24 cellular contexts compared by ENCODE assay signal in genomic region chr6:148239215-148239614, GRCh38.
DNase-seq lines count a peak whose midpoint lies in the region; ATAC-seq, FAIRE-seq and TF ChIP-seq lines count a peak whose summit lies in the region.
"Had no signal": no experiment of that assay in that cellular context is flagged by ENCODE, and none has a peak within 500 bp of the region (broad histone marks: within the 10 kb centered on the region; RNA-seq: fewer than 3 reads in every experiment).

No MANE protein-coding gene starts in this region.

- no peaks in the 10 kb centered on the region for H3K9me2 ChIP-seq in GM23248 (ENCODE audit: insufficient read depth)

- TF ChIP-seq POLR2A in esophagus squamous epithelium (IDR thresholded peaks at IDR 0.05) (no peak), sigmoid colon (IDR thresholded peaks at IDR 0.05) (no peak), GM12891 (IDR thresholded peaks at IDR 0.05; ENCODE audit: low read depth, low read length) (no peak), Peyer's patch (IDR thresholded peaks at IDR 0.05) (no peak)

- no peak for DNase-seq in GM23248
- no peak for DNase-seq in chondrocyte (ENCODE audit: low spot score)
- no peak for DNase-seq in esophagus squamous epithelium (lab: John Stamatoyannopoulos, UW)
- DNase-seq in sigmoid colon, result no peak
- no peak for DNase-seq in activated T-cell treated with anti-CD3 and anti-CD28 coated beads, Interleukin-2, amount 50 U/mL, for 24 hours
- DNase-seq in activated CD8-positive, alpha-beta T cell treated with anti-CD3 and anti-CD28 coated beads, Interleukin-2, amount 10 ng/mL, durations not matched to agents 7 days and 5 days, result no peak
- DNase-seq in GM12891 (ENCODE audit: insufficient read length, low spot score), result no peak
- no peak for DNase-seq in Peyer's patch
- DNase-seq: activated CD4-positive, alpha-beta memory T cell treated with anti-CD3 and anti-CD28 coated beads, Interleukin-2, amount 10 ng/mL, durations not matched to agents 7 days and 5 days; activated CD4-positive, CD25-positive, alpha-beta regulatory T cell treated with anti-CD3 and anti-CD28 coated beads, Interleukin-2, amount 50 U/mL, for 72 hours; activated CD8-positive, alpha-beta memory T cell treated with anti-CD3 and anti-CD28 coated beads, Interleukin-2, amount 50 U/mL, for 48 hours; activated naive CD4-positive, alpha-beta T cell treated with anti-CD3 and anti-CD28 coated beads, Interleukin-2, amount 10 ng/mL, durations not matched to agents 7 days and 5 days; Caco-2; colonic mucosa; hippocampal formation; left cardiac atrium; stimulated activated CD4-positive, alpha-beta T cell treated with anti-CD3 and anti-CD28 coated beads, Interleukin-4, amount 100 ng/mL, for 4 hours; substantia nigra had no signal

- H3K4me1 Mint-ChIP-seq in chondrocyte (ENCODE audit: low read depth), result peaks cover 59% of the 10 kb centered on the region
- H3K4me1 Mint-ChIP-seq in activated T-cell treated with anti-CD3 and anti-CD28 coated beads, Interleukin-2, amount 50 U/mL, for 24 hours (ENCODE audit: low read depth), result no peaks in the 10 kb centered on the region
- H3K4me1 Mint-ChIP-seq in activated CD8-positive, alpha-beta T cell treated with anti-CD3 and anti-CD28 coated beads, Interleukin-2, amount 10 ng/mL, durations not matched to agents 7 days and 5 days (ENCODE audit: low read depth), result no peaks in the 10 kb centered on the region
- H3K4me1 Mint-ChIP-seq: activated CD4-positive, alpha-beta memory T cell treated with anti-CD3 and anti-CD28 coated beads, Interleukin-2, amount 10 ng/mL, durations not matched to agents 7 days and 5 days; activated naive CD4-positive, alpha-beta T cell treated with anti-CD3 and anti-CD28 coated beads, Interleukin-2, amount 10 ng/mL, durations not matched to agents 7 days and 5 days; CD14-positive monocyte; memory B cell had no signal

- peak overlapping the region; percentile 96 for H3K27ac Mint-ChIP-seq in chondrocyte (ENCODE audit: unreplicated experiment)
- H3K27ac Mint-ChIP-seq in activated T-cell treated with anti-CD3 and anti-CD28 coated beads, Interleukin-2, amount 50 U/mL, for 24 hours, result no peak overlapping the region
- H3K27ac Mint-ChIP-seq in activated CD8-positive, alpha-beta T cell treated with anti-CD3 and anti-CD28 coated beads, Interleukin-2, amount 10 ng/mL, durations not matched to agents 7 days and 5 days, result no peak overlapping the region
- H3K27ac Mint-ChIP-seq: activated CD4-positive, alpha-beta memory T cell treated with anti-CD3 and anti-CD28 coated beads, Interleukin-2, amount 10 ng/mL, durations not matched to agents 7 days and 5 days; activated naive CD4-positive, alpha-beta T cell treated with anti-CD3 and anti-CD28 coated beads, Interleukin-2, amount 10 ng/mL, durations not matched to agents 7 days and 5 days; memory B cell; progenitor cell of endocrine pancreas; T-helper 2 cell treated with Interferon-gamma antibody and Interleukin-4, amounts not matched to agents 5 μg/mL and 100 μg/mL, for 36 hours had no signal

- H3K4me1 ChIP-seq in GM23248 (ENCODE audit: insufficient read depth) (peaks cover 36% of the 10 kb centered on the region), esophagus squamous epithelium (peaks cover 21 to 72% (median 34%) of the 10 kb centered on the region in 3 donors), sigmoid colon (peaks cover 3 to 51% (median 43%) of the 10 kb centered on the region in 4 donors), Peyer's patch (no peaks in the 10 kb centered on the region)
- H3K4me1 ChIP-seq: Caco-2, colonic mucosa had no signal

- no peak overlapping the region for H2AFZ ChIP-seq in GM23248

- H3K4me3 ChIP-seq in GM23248 (no peak overlapping the region), esophagus squamous epithelium (no peak overlapping the region), sigmoid colon (no peak overlapping the region), Peyer's patch (no peak overlapping the region)
- H3K4me3 ChIP-seq: colonic mucosa, gastroesophageal sphincter had no signal

- no peaks in the 10 kb centered on the region for H3K36me3 Mint-ChIP-seq in chondrocyte (ENCODE audit: low read depth)
- H3K36me3 Mint-ChIP-seq in activated T-cell treated with anti-CD3 and anti-CD28 coated beads, Interleukin-2, amount 50 U/mL, for 24 hours (ENCODE audit: low read depth), result no peaks in the 10 kb centered on the region
- no peaks in the 10 kb centered on the region for H3K36me3 Mint-ChIP-seq in activated CD8-positive, alpha-beta T cell treated with anti-CD3 and anti-CD28 coated beads, Interleukin-2, amount 10 ng/mL, durations not matched to agents 7 days and 5 days (ENCODE audit: low read depth)
- H3K36me3 Mint-ChIP-seq: activated naive CD4-positive, alpha-beta T cell treated with anti-CD3 and anti-CD28 coated beads, Interleukin-2, amount 10 ng/mL, durations not matched to agents 7 days and 5 days; CD14-positive monocyte; memory B cell had no signal

- no peak overlapping the region for H3K4me3 Mint-ChIP-seq in chondrocyte (ENCODE audit: unreplicated experiment)
- no peak overlapping the region for H3K4me3 Mint-ChIP-seq in activated T-cell treated with anti-CD3 and anti-CD28 coated beads, Interleukin-2, amount 50 U/mL, for 24 hours
- no peak overlapping the region for H3K4me3 Mint-ChIP-seq in activated CD8-positive, alpha-beta T cell treated with anti-CD3 and anti-CD28 coated beads, Interleukin-2, amount 10 ng/mL, durations not matched to agents 7 days and 5 days
- H3K4me3 Mint-ChIP-seq: activated CD4-positive, alpha-beta memory T cell treated with anti-CD3 and anti-CD28 coated beads, Interleukin-2, amount 10 ng/mL, durations not matched to agents 7 days and 5 days; activated naive CD4-positive, alpha-beta T cell treated with anti-CD3 and anti-CD28 coated beads, Interleukin-2, amount 10 ng/mL, durations not matched to agents 7 days and 5 days; CD14-positive monocyte; memory B cell; T-helper 2 cell treated with Interferon-gamma antibody and Interleukin-4, amounts not matched to agents 5 μg/mL and 100 μg/mL, for 36 hours had no signal

- no peaks in the 10 kb centered on the region for H3K79me2 ChIP-seq in GM23248 (ENCODE audit: insufficient read depth)

- H3K27me3 ChIP-seq in GM23248 (replicated peaks; ENCODE audit: insufficient read depth), result no peaks in the 10 kb centered on the region
- H3K27me3 ChIP-seq in esophagus squamous epithelium, result no peaks in the 10 kb centered on the region
- no peaks in the 10 kb centered on the region for H3K27me3 ChIP-seq in sigmoid colon
- no peaks in the 10 kb centered on the region for H3K27me3 ChIP-seq in Peyer's patch
- H3K27me3 ChIP-seq: colonic mucosa, gastroesophageal sphincter had no signal

- H3K4me2 ChIP-seq in GM23248 (ENCODE audit: unreplicated experiment), result no peak overlapping the region

- intact Hi-C loops in esophagus squamous epithelium (cut with DNase I), result no loop called here
- intact Hi-C loops in sigmoid colon (cut with DNase I), result no loop called here

- no peaks in the 10 kb centered on the region for H3K9me3 ChIP-seq in GM23248 (ENCODE audit: low read depth)
- H3K9me3 ChIP-seq in esophagus squamous epithelium, result no peaks in the 10 kb centered on the region
- no peaks in the 10 kb centered on the region for H3K9me3 ChIP-seq in sigmoid colon
- no peaks in the 10 kb centered on the region for H3K9me3 ChIP-seq in Peyer's patch
- H3K9me3 ChIP-seq: Caco-2, colonic mucosa, gastroesophageal sphincter had no signal

- H3K27me3 Mint-ChIP-seq in chondrocyte (ENCODE audit: low read depth), result no peaks in the 10 kb centered on the region
- H3K27me3 Mint-ChIP-seq in activated T-cell treated with anti-CD3 and anti-CD28 coated beads, Interleukin-2, amount 50 U/mL, for 24 hours, result peaks cover 45% of the 10 kb centered on the region
- H3K27me3 Mint-ChIP-seq in activated CD8-positive, alpha-beta T cell treated with anti-CD3 and anti-CD28 coated beads, Interleukin-2, amount 10 ng/mL, durations not matched to agents 7 days and 5 days (ENCODE audit: low read depth), result peaks cover 3% of the 10 kb centered on the region
- H3K27me3 Mint-ChIP-seq: progenitor cell of endocrine pancreas had no signal

- FAIRE-seq in GM12891 (lab: Jason Lieb, UNC), result no peak

- peak overlapping the region; percentile 92 for H3K27ac ChIP-seq in GM23248
- H3K27ac ChIP-seq in esophagus squamous epithelium, result peak overlapping the region; percentile 66 to 87 (median 76)
- H3K27ac ChIP-seq in sigmoid colon, result peak overlapping the region in 3 of 4 donors; percentile 39 to 72 (median 59)
- no peak overlapping the region for H3K27ac ChIP-seq in Peyer's patch
- H3K27ac ChIP-seq: colonic mucosa, gastroesophageal sphincter had no signal

- H3K36me3 ChIP-seq in GM23248 (ENCODE audit: low read depth) (no peaks in the 10 kb centered on the region), esophagus squamous epithelium (no peaks in the 10 kb centered on the region), sigmoid colon (no peaks in the 10 kb centered on the region), Peyer's patch (no peaks in the 10 kb centered on the region)
- H3K36me3 ChIP-seq: colonic mucosa, gastroesophageal sphincter had no signal

- H3K9ac ChIP-seq in GM23248, result no peak overlapping the region

- 80 to 82% methylated on average over 5 of the region's 5 CpGs for WGBS in GM23248 (ENCODE audit: low coverage in 1 of 2, low lambda C conversion rate in 2 of 2, missing lambda C conversion rate in 2 of 2), 2 experiments
- 32 to 36% methylated on average over 5 of the region's 5 CpGs for WGBS in esophagus squamous epithelium, 2 donors
- WGBS in sigmoid colon, 2 donors, result 17 to 70% methylated on average over 5 of the region's 5 CpGs

- no peaks in the 10 kb centered on the region for H3K9me3 Mint-ChIP-seq in chondrocyte (ENCODE audit: low read depth)
- H3K9me3 Mint-ChIP-seq in activated T-cell treated with anti-CD3 and anti-CD28 coated beads, Interleukin-2, amount 50 U/mL, for 24 hours, result no peaks in the 10 kb centered on the region
- no peaks in the 10 kb centered on the region for H3K9me3 Mint-ChIP-seq in activated CD8-positive, alpha-beta T cell treated with anti-CD3 and anti-CD28 coated beads, Interleukin-2, amount 10 ng/mL, durations not matched to agents 7 days and 5 days (ENCODE audit: insufficient read depth)
- H3K9me3 Mint-ChIP-seq: activated CD4-positive, alpha-beta memory T cell treated with anti-CD3 and anti-CD28 coated beads, Interleukin-2, amount 10 ng/mL, durations not matched to agents 7 days and 5 days; activated naive CD4-positive, alpha-beta T cell treated with anti-CD3 and anti-CD28 coated beads, Interleukin-2, amount 10 ng/mL, durations not matched to agents 7 days and 5 days; memory B cell; T-helper 2 cell treated with Interferon-gamma antibody and Interleukin-4, amounts not matched to agents 5 μg/mL and 100 μg/mL, for 36 hours had no signal

- POLR2A ChIA-PET in activated CD8-positive, alpha-beta T cell treated with anti-CD3 and anti-CD28 coated beads, Interleukin-2, amount 10 ng/mL, durations not matched to agents 7 days and 5 days (lab: Charles Lee), result no interaction called here

- H4K20me1 ChIP-seq in GM23248 (ENCODE audit: insufficient read depth), result no peaks in the 10 kb centered on the region

- in situ Hi-C loops in GM23248 (cut with MboI), result no loop called here

- TF ChIP-seq EP300 in sigmoid colon (IDR thresholded peaks at IDR 0.05), result no peak

- CTCF ChIA-PET in activated CD8-positive, alpha-beta T cell treated with anti-CD3 and anti-CD28 coated beads, Interleukin-2, amount 10 ng/mL, durations not matched to agents 7 days and 5 days (lab: Charles Lee), result no interaction called here

- peaks cover 27% of the 10 kb centered on the region for H3F3A ChIP-seq in GM23248 (ENCODE audit: insufficient read depth)

- ATAC-seq in activated CD8-positive, alpha-beta T cell treated with anti-CD3 and anti-CD28 coated beads, Interleukin-2, amount 10 ng/mL, durations not matched to agents 7 days and 5 days, result no peak
- ATAC-seq: gastroesophageal sphincter, sciatic nerve had no signal

- TF ChIP-seq CTCF in chondrocyte (IDR thresholded peaks at IDR 0.05), result no peak
- no peak for TF ChIP-seq CTCF in esophagus squamous epithelium (IDR thresholded peaks at IDR 0.05)
- TF ChIP-seq CTCF in sigmoid colon (IDR thresholded peaks at IDR 0.05), result no peak
- no peak for TF ChIP-seq CTCF in Peyer's patch (IDR thresholded peaks at IDR 0.05)

Comparison
In these comparisons a context has a peak if more than half of its experiments do, and no peak if none do; other contexts are left out.
1. H3K27ac ChIP-seq: peak in GM23248 (single experiment), esophagus squamous epithelium (4 of 4) and sigmoid colon (3 of 4); none in Peyer's patch (0 of 4).